In genomic region chr17:57784226-57784895, GRCh38 we compare ENCODE assay signal across 2 cellular contexts.
TF ChIP-seq lines count a peak whose summit lies in the region.

No MANE protein-coding gene starts in this region.

TF ChIP-seq in K562, 482 proteins besides CTCF, POLR2A, EP300 and RAD21 (continued from another document):
- no peak for TF ChIP-seq ZNF41 (CRISPR knock-in tag; conservative IDR thresholded peaks at IDR 0.05)
- TF ChIP-seq, protein P1, sequence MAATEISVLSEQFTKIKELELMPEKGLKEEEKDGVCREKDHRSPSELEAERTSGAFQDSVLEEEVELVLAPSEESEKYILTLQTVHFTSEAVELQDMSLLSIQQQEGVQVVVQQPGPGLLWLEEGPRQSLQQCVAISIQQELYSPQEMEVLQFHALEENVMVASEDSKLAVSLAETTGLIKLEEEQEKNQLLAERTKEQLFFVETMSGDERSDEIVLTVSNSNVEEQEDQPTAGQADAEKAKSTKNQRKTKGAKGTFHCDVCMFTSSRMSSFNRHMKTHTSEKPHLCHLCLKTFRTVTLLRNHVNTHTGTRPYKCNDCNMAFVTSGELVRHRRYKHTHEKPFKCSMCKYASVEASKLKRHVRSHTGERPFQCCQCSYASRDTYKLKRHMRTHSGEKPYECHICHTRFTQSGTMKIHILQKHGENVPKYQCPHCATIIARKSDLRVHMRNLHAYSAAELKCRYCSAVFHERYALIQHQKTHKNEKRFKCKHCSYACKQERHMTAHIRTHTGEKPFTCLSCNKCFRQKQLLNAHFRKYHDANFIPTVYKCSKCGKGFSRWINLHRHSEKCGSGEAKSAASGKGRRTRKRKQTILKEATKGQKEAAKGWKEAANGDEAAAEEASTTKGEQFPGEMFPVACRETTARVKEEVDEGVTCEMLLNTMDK (IDR thresholded peaks at IDR 0.05; ENCODE audit: borderline replicate concordance, insufficient read depth, low read depth, low read length, poor library complexity, severe bottlenecking), result peak; percentile 50
- TF ChIP-seq PKNOX1 (IDR thresholded peaks at IDR 0.05), result peak; percentile 62
- TF ChIP-seq, protein P2, sequence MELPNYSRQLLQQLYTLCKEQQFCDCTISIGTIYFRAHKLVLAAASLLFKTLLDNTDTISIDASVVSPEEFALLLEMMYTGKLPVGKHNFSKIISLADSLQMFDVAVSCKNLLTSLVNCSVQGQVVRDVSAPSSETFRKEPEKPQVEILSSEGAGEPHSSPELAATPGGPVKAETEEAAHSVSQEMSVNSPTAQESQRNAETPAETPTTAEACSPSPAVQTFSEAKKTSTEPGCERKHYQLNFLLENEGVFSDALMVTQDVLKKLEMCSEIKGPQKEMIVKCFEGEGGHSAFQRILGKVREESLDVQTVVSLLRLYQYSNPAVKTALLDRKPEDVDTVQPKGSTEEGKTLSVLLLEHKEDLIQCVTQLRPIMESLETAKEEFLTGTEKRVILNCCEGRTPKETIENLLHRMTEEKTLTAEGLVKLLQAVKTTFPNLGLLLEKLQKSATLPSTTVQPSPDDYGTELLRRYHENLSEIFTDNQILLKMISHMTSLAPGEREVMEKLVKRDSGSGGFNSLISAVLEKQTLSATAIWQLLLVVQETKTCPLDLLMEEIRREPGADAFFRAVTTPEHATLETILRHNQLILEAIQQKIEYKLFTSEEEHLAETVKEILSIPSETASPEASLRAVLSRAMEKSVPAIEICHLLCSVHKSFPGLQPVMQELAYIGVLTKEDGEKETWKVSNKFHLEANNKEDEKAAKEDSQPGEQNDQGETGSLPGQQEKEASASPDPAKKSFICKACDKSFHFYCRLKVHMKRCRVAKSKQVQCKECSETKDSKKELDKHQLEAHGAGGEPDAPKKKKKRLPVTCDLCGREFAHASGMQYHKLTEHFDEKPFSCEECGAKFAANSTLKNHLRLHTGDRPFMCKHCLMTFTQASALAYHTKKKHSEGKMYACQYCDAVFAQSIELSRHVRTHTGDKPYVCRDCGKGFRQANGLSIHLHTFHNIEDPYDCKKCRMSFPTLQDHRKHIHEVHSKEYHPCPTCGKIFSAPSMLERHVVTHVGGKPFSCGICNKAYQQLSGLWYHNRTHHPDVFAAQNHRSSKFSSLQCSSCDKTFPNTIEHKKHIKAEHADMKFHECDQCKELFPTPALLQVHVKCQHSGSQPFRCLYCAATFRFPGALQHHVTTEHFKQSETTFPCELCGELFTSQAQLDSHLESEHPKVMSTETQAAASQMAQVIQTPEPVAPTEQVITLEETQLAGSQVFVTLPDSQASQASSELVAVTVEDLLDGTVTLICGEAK (IDR thresholded peaks at IDR 0.05), result peak; percentile 48
- TF ChIP-seq, protein P2 (CRISPR knock-in tag; IDR thresholded peaks at IDR 0.05), result no peak
- TF ChIP-seq BHLHE40 (IDR thresholded peaks at IDR 0.05; ENCODE audit: low read length), result no peak

TF ChIP-seq in SK-N-SH, 30 proteins besides CTCF, POLR2A, EP300 and RAD21 (continued from another document):
- no peak for TF ChIP-seq MEF2A (IDR thresholded peaks at IDR 0.05; ENCODE audit: borderline replicate concordance, low read depth)
TF ChIP-seq in SK-N-SH: peak in this region for 0.
